Comparison of ENCODE assay signal across 1 cellular context in genomic region chr6:30869241-30869749, GRCh38.
TF ChIP-seq lines count a peak whose summit lies in the region.

No MANE protein-coding gene starts in this region.

TF ChIP-seq in HCT116, 20 proteins besides CTCF, POLR2A, EP300 and RAD21:
- peak; percentile 21 for TF ChIP-seq TCF7L2 (IDR thresholded peaks at IDR 0.05; ENCODE audit: borderline replicate concordance, extremely low read depth, insufficient read depth, insufficient read length)
- 0 out of 2 replicates have a peak, but pooled peaks have one; percentile 60 for TF ChIP-seq CBX3 (IDR thresholded peaks at IDR 0.05; ENCODE audit: low read depth)
